8 cellular contexts compared by ENCODE assay signal in the genomic region with DNA sequence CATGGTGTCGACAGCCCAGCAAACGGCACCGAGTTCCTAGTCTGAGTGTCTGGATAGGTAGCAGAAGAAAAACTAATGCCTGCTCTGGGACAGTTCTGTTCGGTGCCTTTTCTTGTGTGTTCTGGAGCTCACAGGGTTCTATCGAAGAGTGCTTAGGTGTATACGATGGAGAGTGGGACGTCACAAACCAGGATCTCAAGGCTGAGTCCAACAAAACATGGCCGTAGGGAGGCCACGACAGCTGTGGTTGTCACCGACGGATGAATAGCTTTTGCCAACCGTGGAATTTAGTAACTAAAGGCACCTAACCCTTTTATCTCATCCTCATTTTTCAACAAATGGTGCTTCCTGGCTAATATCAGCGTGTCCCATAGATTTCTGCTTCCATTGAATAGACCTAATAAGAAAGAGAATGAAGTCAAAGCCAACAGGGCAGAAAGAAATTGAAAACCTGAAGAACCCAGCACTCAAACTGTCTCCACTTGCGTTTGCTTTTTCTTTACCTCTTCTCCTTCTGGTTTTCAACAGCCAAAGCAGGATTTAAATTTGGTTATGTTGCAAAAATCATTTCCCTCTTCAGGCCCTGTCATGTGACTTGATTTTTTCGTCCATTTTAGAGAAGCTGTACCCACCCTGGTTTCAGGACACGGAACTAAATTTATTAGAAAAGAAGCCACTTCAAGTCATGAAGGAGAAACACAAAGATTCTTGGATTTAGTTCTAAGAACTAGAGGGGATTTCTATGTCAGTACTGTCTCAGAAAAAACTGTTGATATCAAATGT. TPM values are rescaled to one million over a fixed set of nuclear protein-coding genes. Genes with fewer than 3 reads are reported as not detected.
A peak's percentile ranks its signal among the peaks of the same experiment; 100 is the strongest.
DNase-seq lines count a peak whose midpoint lies in the region; ATAC-seq, FAIRE-seq and TF ChIP-seq lines count a peak whose summit lies in the region.

No MANE protein-coding gene starts in this region.

- H3K79me2 ChIP-seq in neural cell (replicated peaks; ENCODE audit: insufficient read depth, low read length): peaks cover 22% of the 10 kb centered on the region

- no peaks in the 10 kb centered on the region for H3F3A ChIP-seq in neural cell (ENCODE audit: insufficient read depth, low read length, poor library complexity, severe bottlenecking)

- H3K36me3 ChIP-seq in heart left ventricle: peaks cover 0 to 23% (median 21%) of the 10 kb centered on the region in 9 donors
- H3K36me3 ChIP-seq in ectodermal cell (ENCODE audit: control insufficient read depth, insufficient read depth, low read length): no peaks in the 10 kb centered on the region
- no peaks in the 10 kb centered on the region for H3K36me3 ChIP-seq in neural cell (ENCODE audit: insufficient read depth, low read length)

- no peaks in the 10 kb centered on the region for H3K9me3 ChIP-seq in heart left ventricle
- H3K9me3 ChIP-seq in ectodermal cell (ENCODE audit: control insufficient read depth, low read length): no peaks in the 10 kb centered on the region
- H3K9me3 ChIP-seq in neural cell (ENCODE audit: low read length): no peaks in the 10 kb centered on the region

- H3K9me2 ChIP-seq in neural cell (ENCODE audit: insufficient read depth, low read length): no peaks in the 10 kb centered on the region

- H2AFZ ChIP-seq in neural cell (ENCODE audit: low read depth, low read length): peak overlapping the region; percentile 83

- no peak for TF ChIP-seq EP300 in neural cell (conservative IDR thresholded peaks at IDR 0.05; ENCODE audit: poor library complexity, severe bottlenecking)

- H3K4me1 ChIP-seq in heart left ventricle (peaks cover 0 to 31% (median 10%) of the 10 kb centered on the region in 12 donors), ectodermal cell (ENCODE audit: control insufficient read depth, insufficient read depth, low read length) (no peaks in the 10 kb centered on the region)

- 13 to 20% (median 16%) methylated on average over 12 to 16 of the region's 16 CpGs for WGBS in heart left ventricle, 4 donors
- WGBS in ectodermal cell, 2 experiments: 23 to 25% methylated on average over 16 of the region's 16 CpGs

- TF ChIP-seq RAD21 in neural cell (conservative IDR thresholded peaks at IDR 0.05): no peak

- TF ChIP-seq POLR2A in heart left ventricle (IDR thresholded peaks at IDR 0.05): no peak

- H3K9ac ChIP-seq in neural cell (ENCODE audit: low read length): peak overlapping the region; percentile 93

- intact Hi-C loops in heart left ventricle (cut with DNase I) (loop anchor here in 4 of 10 donors (2.0 to 5.0 kb wide), 3 partner anchors 36 to 44 kb away; partner anchors contain the start of gene PAXBP1 (in 4 of the 4)), cardiac septum (cut with DNase I) (loop anchor here (2.0 kb wide), 1 partner anchor 42 kb away; the partner anchor contains the start of gene PAXBP1)

- ATAC-seq in heart left ventricle: no peak
- no peak for ATAC-seq in GM18867 (IDR thresholded peaks at IDR 0.05; ENCODE audit: unreplicated experiment)

- TF ChIP-seq CTCF in heart left ventricle (IDR thresholded peaks at IDR 0.05) (no peak), neural cell (IDR thresholded peaks at IDR 0.05; ENCODE audit: poor library complexity, severe bottlenecking) (no peak), GM20000 (IDR thresholded peaks at IDR 0.05; ENCODE audit: extremely low read depth, missing control alignments) (no peak)

- peak overlapping the region; percentile 64 to 98 (median 84) for H3K4me3 ChIP-seq in heart left ventricle
- H3K4me3 ChIP-seq in ectodermal cell (ENCODE audit: insufficient read depth, low read depth, low read length): peak overlapping the region; percentile 68
- peak overlapping the region; percentile 90 for H3K4me3 ChIP-seq in neural cell (ENCODE audit: low read length)

- H3K27me3 ChIP-seq in heart left ventricle (no peaks in the 10 kb centered on the region), ectodermal cell (ENCODE audit: control insufficient read depth, insufficient read depth, low read length, poor library complexity, severe bottlenecking) (no peaks in the 10 kb centered on the region), neural cell (ENCODE audit: insufficient read depth, low read depth, low read length) (no peaks in the 10 kb centered on the region)

- peak overlapping the region; percentile 54 for H3K4me2 ChIP-seq in neural cell (ENCODE audit: low read length)

- H3K27ac ChIP-seq in heart left ventricle (peak overlapping the region; percentile 69 to 95 (median 90)), ectodermal cell (ENCODE audit: insufficient read depth, low read depth, low read length, poor library complexity, severe bottlenecking) (peak overlapping the region; percentile 40), neural cell (ENCODE audit: low read length) (peak overlapping the region; percentile 90)

- no peak for FAIRE-seq in RCC 7860 (lab: Jason Lieb, UNC)

- no peak for DNase-seq in heart left ventricle
- no peak for DNase-seq in cardiac septum (ENCODE audit: low spot score)
- peak; percentile 37 for DNase-seq in NCI-H526 treated with DMSO at 0.1 percent for 48 hours (lab: John Stamatoyannopoulos, UW)
- DNase-seq in GM20000 (ENCODE audit: low spot score): no peak
- DNase-seq in RCC 7860 (ENCODE audit: low spot score): no peak

- no peaks in the 10 kb centered on the region for H4K20me1 ChIP-seq in neural cell (ENCODE audit: insufficient read depth)

TF ChIP-seq in neural cell, 6 proteins besides CTCF, POLR2A, EP300 and RAD21:
- no peak for TF ChIP-seq TAF1 (IDR thresholded peaks at IDR 0.05; ENCODE audit: low read depth)
- TF ChIP-seq MXI1 (conservative IDR thresholded peaks at IDR 0.05; ENCODE audit: poor library complexity, severe bottlenecking): no peak
- TF ChIP-seq SMC3 (conservative IDR thresholded peaks at IDR 0.05; ENCODE audit: poor library complexity): no peak
- TF ChIP-seq, protein P1, sequence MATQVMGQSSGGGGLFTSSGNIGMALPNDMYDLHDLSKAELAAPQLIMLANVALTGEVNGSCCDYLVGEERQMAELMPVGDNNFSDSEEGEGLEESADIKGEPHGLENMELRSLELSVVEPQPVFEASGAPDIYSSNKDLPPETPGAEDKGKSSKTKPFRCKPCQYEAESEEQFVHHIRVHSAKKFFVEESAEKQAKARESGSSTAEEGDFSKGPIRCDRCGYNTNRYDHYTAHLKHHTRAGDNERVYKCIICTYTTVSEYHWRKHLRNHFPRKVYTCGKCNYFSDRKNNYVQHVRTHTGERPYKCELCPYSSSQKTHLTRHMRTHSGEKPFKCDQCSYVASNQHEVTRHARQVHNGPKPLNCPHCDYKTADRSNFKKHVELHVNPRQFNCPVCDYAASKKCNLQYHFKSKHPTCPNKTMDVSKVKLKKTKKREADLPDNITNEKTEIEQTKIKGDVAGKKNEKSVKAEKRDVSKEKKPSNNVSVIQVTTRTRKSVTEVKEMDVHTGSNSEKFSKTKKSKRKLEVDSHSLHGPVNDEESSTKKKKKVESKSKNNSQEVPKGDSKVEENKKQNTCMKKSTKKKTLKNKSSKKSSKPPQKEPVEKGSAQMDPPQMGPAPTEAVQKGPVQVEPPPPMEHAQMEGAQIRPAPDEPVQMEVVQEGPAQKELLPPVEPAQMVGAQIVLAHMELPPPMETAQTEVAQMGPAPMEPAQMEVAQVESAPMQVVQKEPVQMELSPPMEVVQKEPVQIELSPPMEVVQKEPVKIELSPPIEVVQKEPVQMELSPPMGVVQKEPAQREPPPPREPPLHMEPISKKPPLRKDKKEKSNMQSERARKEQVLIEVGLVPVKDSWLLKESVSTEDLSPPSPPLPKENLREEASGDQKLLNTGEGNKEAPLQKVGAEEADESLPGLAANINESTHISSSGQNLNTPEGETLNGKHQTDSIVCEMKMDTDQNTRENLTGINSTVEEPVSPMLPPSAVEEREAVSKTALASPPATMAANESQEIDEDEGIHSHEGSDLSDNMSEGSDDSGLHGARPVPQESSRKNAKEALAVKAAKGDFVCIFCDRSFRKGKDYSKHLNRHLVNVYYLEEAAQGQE (IDR thresholded peaks at IDR 0.05; ENCODE audit: borderline replicate concordance): no peak
- no peak for TF ChIP-seq POLR2AphosphoS5 (IDR thresholded peaks at IDR 0.05)
- TF ChIP-seq EZH2 (IDR thresholded peaks at IDR 0.05; ENCODE audit: borderline replicate concordance, insufficient read depth, low read length, poor library complexity, severe bottlenecking): no peak
TF ChIP-seq in neural cell: peak in this region for 0.

RNA-seq across cellular contexts. Expression of gene SYNJ1, which starts 0.8 kb away (rescaled TPM):
- total RNA-seq in heart left ventricle (10 to 100 TPM in 7 of 9 donors, 1 to 10 TPM in 2; 6.7 to 17.4 (median 11.8) TPM), cardiac septum (10.8 TPM)
- polyA plus RNA-seq in heart left ventricle (1 to 10 TPM; 4.1 to 9.3 TPM), neural cell (19.0 and 24.1 TPM in 2 replicates)
- 6.3 TPM for polyA plus RNA-seq in ectodermal cell (2013, experiment 1 of 4)
- polyA plus RNA-seq in ectodermal cell (2013, experiment 2 of 4): 5.5 TPM
- polyA plus RNA-seq in ectodermal cell (2013, experiment 3 of 4): 4.6 TPM
- 7.7 TPM for polyA plus RNA-seq in ectodermal cell (2013, experiment 4 of 4)
- polyA minus RNA-seq in neural cell: 35.3 and 41.0 TPM in 2 replicates

RNA-seq across cellular contexts. Expression of gene PAXBP1, which starts 42.9 kb away (rescaled TPM):
- total RNA-seq in heart left ventricle (10 to 100 TPM in 5 of 9 donors, 1 to 10 TPM in 4; 8.1 to 13.8 (median 10.7) TPM), cardiac septum (16.4 TPM)
- polyA plus RNA-seq in heart left ventricle (10 to 100 TPM in 1 of 2 donors, 1 to 10 TPM in 1; 9.5 to 11.1 TPM), neural cell (211 and 218 TPM in 2 replicates)
- polyA plus RNA-seq in ectodermal cell (2013, experiment 1 of 4): 99.9 TPM
- polyA plus RNA-seq in ectodermal cell (2013, experiment 2 of 4): 113 TPM
- polyA plus RNA-seq in ectodermal cell (2013, experiment 3 of 4): 91.4 TPM
- 101 TPM for polyA plus RNA-seq in ectodermal cell (2013, experiment 4 of 4)
- polyA minus RNA-seq in neural cell: 188 and 230 TPM in 2 replicates

Comparison
In these comparisons a context has a peak if more than half of its experiments do, and no peak if none do; other contexts are left out.
1. H3K27ac ChIP-seq: peak in every context shown above with its lines; median percentile 90 in heart left ventricle; 90 in neural cell; 40 in ectodermal cell.